9 cellular contexts compared by ENCODE assay signal in the genomic region with DNA sequence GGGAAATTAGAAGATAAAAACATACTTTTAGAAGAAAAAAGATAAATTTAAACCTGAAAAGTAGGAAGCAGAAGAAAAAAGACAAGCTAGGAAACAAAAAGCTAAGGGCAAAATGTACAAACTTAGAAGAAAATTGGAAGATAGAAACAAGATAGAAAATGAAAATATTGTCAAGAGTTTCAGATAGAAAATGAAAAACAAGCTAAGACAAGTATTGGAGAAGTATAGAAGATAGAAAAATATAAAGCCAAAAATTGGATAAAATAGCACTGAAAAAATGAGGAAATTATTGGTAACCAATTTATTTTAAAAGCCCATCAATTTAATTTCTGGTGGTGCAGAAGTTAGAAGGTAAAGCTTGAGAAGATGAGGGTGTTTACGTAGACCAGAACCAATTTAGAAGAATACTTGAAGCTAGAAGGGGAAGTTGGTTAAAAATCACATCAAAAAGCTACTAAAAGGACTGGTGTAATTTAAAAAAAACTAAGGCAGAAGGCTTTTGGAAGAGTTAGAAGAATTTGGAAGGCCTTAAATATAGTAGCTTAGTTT. TPM values are rescaled to one million over a fixed set of nuclear protein-coding genes. Genes with fewer than 3 reads are reported as not detected.
DNase-seq lines count a peak whose midpoint lies in the region; ATAC-seq, FAIRE-seq and TF ChIP-seq lines count a peak whose summit lies in the region.
"Had no signal": no experiment of that assay in that cellular context is flagged by ENCODE, and none has a peak within 500 bp of the region (broad histone marks: within the 10 kb centered on the region; RNA-seq: fewer than 3 reads in every experiment).

No MANE protein-coding gene starts in this region.

- TF ChIP-seq CTCF in adrenal gland (IDR thresholded peaks at IDR 0.05) = peak in 1 of 6 experiments; percentile 6
- no peak for TF ChIP-seq CTCF in HepG2 (CRISPR knock-in tag; IDR thresholded peaks at IDR 0.05)
- TF ChIP-seq CTCF in tibial artery (IDR thresholded peaks at IDR 0.05) = no peak

- TF ChIP-seq RAD21 in HepG2 (CRISPR knock-in tag; IDR thresholded peaks at IDR 0.05) = no peak

- in situ Hi-C loops in HepG2 (cut with HindIII; ENCODE audit: extremely low pct_ligation_motif_present, low pct_unique_long_range_greater_than_20kb) = loop anchor here (5.0 to 10.0 kb wide), 2 partner anchors 45 to 77 kb away; partner anchors contain the start of gene NEAT1

- TF ChIP-seq POLR2A in adrenal gland (IDR thresholded peaks at IDR 0.05) = no peak
- TF ChIP-seq POLR2A in HepG2 (IDR thresholded peaks at IDR 0.05; ENCODE audit: insufficient read depth in 1 of 2, low read depth in 2 of 2, low read length in 2 of 2) = no peak

- H3K9ac ChIP-seq in HepG2 (ENCODE audit: insufficient read depth, low read depth, low read length) = peak overlapping the region; percentile 99

- DNase-seq in NCI-H2171 treated with DMSO at 0.1 percent for 48 hours (lab: John Stamatoyannopoulos, UW) (peak; percentile 66), NCI-H2171 (lab: John Stamatoyannopoulos, UW) (no peak), adrenal gland (no peak), HepG2 (ENCODE audit: low spot score) (no peak), tibial artery (no peak), DMS 273 (lab: John Stamatoyannopoulos, UW; ENCODE audit: unreplicated experiment) (no peak)
- no peak for DNase-seq in stimulated activated naive CD8-positive, alpha-beta T cell treated with anti-CD3 and anti-CD28 coated beads, Interleukin-15, Interleukin-2, amounts not matched to agents 100 U/mL and 50 U/mL, for 24 hours
- DNase-seq: Calu3 had no signal

- no peak for ATAC-seq in HepG2
- ATAC-seq in GM21529 (IDR thresholded peaks at IDR 0.05; ENCODE audit: unreplicated experiment) = no peak
- ATAC-seq in stimulated activated naive CD8-positive, alpha-beta T cell treated with anti-CD3 and anti-CD28 coated beads, Interleukin-15, Interleukin-2, amounts not matched to agents 100 U/mL and 50 U/mL, for 24 hours = no peak

- POLR2A ChIA-PET in HepG2 (lab: Yijun Ruan, JAX) = interaction anchor here (0.7 to 27.3 kb wide), 26 partner anchors 8 to 225 kb away, joined by 3 to 1590 read pairs (median 6); partner anchors contain the start of genes CDC42EP2, FRMD8, NEAT1 and SCYL1

- peaks cover 24 to 27% of the 10 kb centered on the region in 2 donors for H3K4me1 ChIP-seq in adrenal gland (replicated peaks in 1 of 2)
- H3K4me1 ChIP-seq in HepG2 (ENCODE audit: insufficient read depth, low read length) = peaks cover 27% of the 10 kb centered on the region
- H3K4me1 ChIP-seq in tibial artery = peaks cover 8 to 33% (median 20%) of the 10 kb centered on the region in 4 donors

- H3K79me2 ChIP-seq in HepG2 (ENCODE audit: insufficient read depth, low read length) = peaks cover 72% of the 10 kb centered on the region

- no peak for TF ChIP-seq EP300 in HepG2 (IDR thresholded peaks at IDR 0.05; ENCODE audit: low read depth in 2 of 2, low read length in 2 of 2)
- TF ChIP-seq EP300 in HepG2 (CRISPR knock-in tag; IDR thresholded peaks at IDR 0.05; ENCODE audit: borderline replicate concordance) = no peak

- no peaks in the 10 kb centered on the region for H3K27me3 ChIP-seq in adrenal gland
- H3K27me3 ChIP-seq in HepG2 (ENCODE audit: control insufficient read depth in 1 of 2, insufficient read depth in 2 of 2, low read length in 2 of 2) = no peaks in the 10 kb centered on the region; a peak in 2 of 5 replicates
- no peaks in the 10 kb centered on the region for H3K27me3 ChIP-seq in tibial artery

- 0% methylated on average over 1 of the region's 1 CpG for WGBS in adrenal gland, 4 donors
- WGBS in HepG2 (ENCODE audit: low lambda C conversion rate) = 0% methylated on average over 1 of the region's 1 CpG

- intact Hi-C loops in adrenal gland (cut with DNase I) = loop anchor here in 1 of 2 donors (5.0 kb wide), 1 partner anchor 77 kb away; the partner anchor contains the start of gene NEAT1
- intact Hi-C loops in HepG2 (cut with micrococcal nuclease; ENCODE audit: unreplicated experiment) = no loop called here
- intact Hi-C loops in tibial artery (cut with DNase I; ENCODE audit: low total_unique reads) = no loop called here

- no peak overlapping the region for H2AFZ ChIP-seq in HepG2 (ENCODE audit: low read length)

- no TSS peak for BruUV-seq in HepG2 (replicated peaks; lab: Mats Ljungman, UMichigan)

- peak overlapping the region; percentile 78 for H3K4me2 ChIP-seq in HepG2 (ENCODE audit: low read depth, low read length)

- no peak for FAIRE-seq in HepG2 (lab: Jason Lieb, UNC)

- H3K27ac ChIP-seq in adrenal gland (peak overlapping the region; percentile 97 to 99 (median 97)), HepG2 (ENCODE audit: extremely low read length, insufficient read depth, low read length) (peak overlapping the region; percentile 100), tibial artery (peak overlapping the region; percentile 99)

- CTCF ChIA-PET in HepG2 (lab: Yijun Ruan, JAX; ENCODE audit: low intra/inter-chr PET ratio, low total read pairs) = no interaction called here

- H3K36me3 ChIP-seq in adrenal gland (replicated peaks in 1 of 2) (peaks cover 0 to 47% of the 10 kb centered on the region in 2 donors), HepG2 (replicated peaks in 1 of 2; ENCODE audit: control insufficient read depth in 1 of 2, insufficient read depth in 2 of 2, low read length in 2 of 2) (peaks cover 4 to 26% of the 10 kb centered on the region in 2 experiments), tibial artery (peaks cover 41 to 46% (median 46%) of the 10 kb centered on the region in 3 donors)

- peaks cover 51% of the 10 kb centered on the region for H4K20me1 ChIP-seq in HepG2 (ENCODE audit: insufficient read depth, low read length)

- no peaks in the 10 kb centered on the region for H3K9me3 ChIP-seq in adrenal gland (replicated peaks in 1 of 3)
- no peaks in the 10 kb centered on the region for H3K9me3 ChIP-seq in HepG2 (ENCODE audit: low read length)
- H3K9me3 ChIP-seq in tibial artery = no peaks in the 10 kb centered on the region

- peak overlapping the region; percentile 78 to 96 (median 90) for H3K4me3 ChIP-seq in adrenal gland
- peak overlapping the region; percentile 85 to 93 (median 89) for H3K4me3 ChIP-seq in HepG2 (replicated peaks in 1 of 3; ENCODE audit: insufficient read depth in 1 of 3, low read depth in 2 of 3, low read length in 3 of 3)
- peak overlapping the region; percentile 74 to 86 for H3K4me3 ChIP-seq in tibial artery

RNA-seq across cellular contexts. Expression of gene MALAT1, which starts 0.9 kb away (rescaled TPM):
- over 10,000 TPM in 5 of 8 donors, 1,000 to 10,000 TPM in 3; 5,921 to 17,143 (median 10,900) TPM for total RNA-seq in adrenal gland
- 1,000 to 10,000 TPM in 1 of 3 donors, 100 to 1,000 TPM in 2; 237 to 9,519 (median 973) TPM for polyA plus RNA-seq in adrenal gland
- 302 and 1,237 TPM in 2 replicates for total RNA-seq in HepG2 (2016; rRNA removed; fragmentation: Illumina TruSeq; extraction: Trizol)
- total RNA-seq in HepG2 (2016; cell fraction: cytosol; rRNA removed; fragmentation: Illumina TruSeq; extraction: Trizol; ENCODE audit: low read depth) = 281 and 317 TPM in 2 replicates
- total RNA-seq in HepG2 (2016; cell fraction: insoluble cytoplasmic fraction; rRNA removed; fragmentation: Illumina TruSeq; extraction: Trizol) = 283 and 1,071 TPM in 2 replicates
- total RNA-seq in HepG2 (2016; cell fraction: membrane; rRNA removed; fragmentation: Illumina TruSeq; extraction: Trizol) = 241 and 289 TPM in 2 replicates
- 8,751 and 9,202 TPM in 2 replicates for total RNA-seq in HepG2 (2016; cell fraction: nucleus; rRNA removed; fragmentation: Illumina TruSeq; extraction: Trizol)
- polyA plus RNA-seq in HepG2 (2011; rRNA removed) = 143 and 217 TPM in 2 replicates
- polyA plus RNA-seq in HepG2 (2011; cell fraction: cytosol; rRNA removed) = 13.0 and 14.3 TPM in 2 replicates
- 1,021 and 1,816 TPM in 2 replicates for polyA plus RNA-seq in HepG2 (2011; cell fraction: nucleus; rRNA removed)
- 177 and 330 TPM in 2 replicates for polyA plus RNA-seq in HepG2 (2012)
- 1.1 and 1.4 TPM in 2 replicates for polyA plus RNA-seq in HepG2 (2016; cell fraction: cytosol; fragmentation: Illumina TruSeq; extraction: Trizol; ENCODE audit: low read depth)
- polyA plus RNA-seq in HepG2 (2016; cell fraction: insoluble cytoplasmic fraction; fragmentation: Illumina TruSeq; extraction: Trizol; ENCODE audit: low read depth) = 3.9 and 6.5 TPM in 2 replicates
- polyA plus RNA-seq in HepG2 (2016; cell fraction: membrane; fragmentation: Illumina TruSeq; extraction: Trizol; ENCODE audit: low read depth) = 1.8 and 10.3 TPM in 2 replicates
- 153 and 182 TPM in 2 replicates for polyA plus RNA-seq in HepG2 (2016; cell fraction: nucleus; fragmentation: Illumina TruSeq; extraction: Trizol; ENCODE audit: insufficient read depth, low read depth)
- 900 and 8,115 TPM in 2 replicates for polyA minus RNA-seq in HepG2 (2011; rRNA and poly(A)+ RNA removed; ENCODE audit: low replicate concordance)
- polyA minus RNA-seq in HepG2 (2011; cell fraction: cytosol; rRNA and poly(A)+ RNA removed) = 295 and 335 TPM in 2 replicates
- polyA minus RNA-seq in HepG2 (2011; cell fraction: nucleus; rRNA and poly(A)+ RNA removed) = 13,373 and 18,071 TPM in 2 replicates

RNA-seq across cellular contexts. Expression of gene SCYL1, which starts 25.1 kb away (rescaled TPM):
- total RNA-seq in adrenal gland = 100 to 1,000 TPM; 105 to 240 (median 145) TPM
- 100 to 1,000 TPM in 2 of 3 donors, 10 to 100 TPM in 1; 52.3 to 395 (median 329) TPM for polyA plus RNA-seq in adrenal gland
- 61.7 and 65.9 TPM in 2 replicates for total RNA-seq in HepG2 (2016; rRNA removed; fragmentation: Illumina TruSeq; extraction: Trizol)
- total RNA-seq in HepG2 (2016; cell fraction: cytosol; rRNA removed; fragmentation: Illumina TruSeq; extraction: Trizol; ENCODE audit: low read depth) = 25.8 and 30.8 TPM in 2 replicates
- total RNA-seq in HepG2 (2016; cell fraction: insoluble cytoplasmic fraction; rRNA removed; fragmentation: Illumina TruSeq; extraction: Trizol) = 61.5 and 71.8 TPM in 2 replicates
- total RNA-seq in HepG2 (2016; cell fraction: membrane; rRNA removed; fragmentation: Illumina TruSeq; extraction: Trizol) = 42.4 and 48.2 TPM in 2 replicates
- total RNA-seq in HepG2 (2016; cell fraction: nucleus; rRNA removed; fragmentation: Illumina TruSeq; extraction: Trizol) = 43.2 and 44.5 TPM in 2 replicates
- 103 and 122 TPM in 2 replicates for polyA plus RNA-seq in HepG2 (2011; rRNA removed)
- polyA plus RNA-seq in HepG2 (2011; cell fraction: cytosol; rRNA removed) = 86.0 and 134 TPM in 2 replicates
- polyA plus RNA-seq in HepG2 (2011; cell fraction: nucleus; rRNA removed) = 217 and 274 TPM in 2 replicates
- polyA plus RNA-seq in HepG2 (2012) = 38.8 and 49.2 TPM in 2 replicates
- polyA plus RNA-seq in HepG2 (2016; cell fraction: cytosol; fragmentation: Illumina TruSeq; extraction: Trizol; ENCODE audit: low read depth) = 18.7 and 21.2 TPM in 2 replicates
- 66.5 and 66.9 TPM in 2 replicates for polyA plus RNA-seq in HepG2 (2016; cell fraction: insoluble cytoplasmic fraction; fragmentation: Illumina TruSeq; extraction: Trizol; ENCODE audit: low read depth)
- 31.2 and 33.8 TPM in 2 replicates for polyA plus RNA-seq in HepG2 (2016; cell fraction: membrane; fragmentation: Illumina TruSeq; extraction: Trizol; ENCODE audit: low read depth)
- polyA plus RNA-seq in HepG2 (2016; cell fraction: nucleus; fragmentation: Illumina TruSeq; extraction: Trizol; ENCODE audit: insufficient read depth, low read depth) = 90.8 and 91.5 TPM in 2 replicates
- polyA minus RNA-seq in HepG2 (2011; rRNA and poly(A)+ RNA removed; ENCODE audit: low replicate concordance) = 110 and 139 TPM in 2 replicates
- 43.9 and 59.3 TPM in 2 replicates for polyA minus RNA-seq in HepG2 (2011; cell fraction: cytosol; rRNA and poly(A)+ RNA removed)
- 34.2 and 36.4 TPM in 2 replicates for polyA minus RNA-seq in HepG2 (2011; cell fraction: nucleus; rRNA and poly(A)+ RNA removed)

RNA-seq across cellular contexts. Expression of gene LTBP3, which starts 58.4 kb away (rescaled TPM):
- 100 to 1,000 TPM in 7 of 8 donors, 10 to 100 TPM in 1; 70.9 to 362 (median 221) TPM for total RNA-seq in adrenal gland
- 100 to 1,000 TPM in 2 of 3 donors, 10 to 100 TPM in 1; 40.2 to 323 (median 265) TPM for polyA plus RNA-seq in adrenal gland
- 4.2 and 12.2 TPM in 2 replicates for total RNA-seq in HepG2 (2016; rRNA removed; fragmentation: Illumina TruSeq; extraction: Trizol)
- 3.8 and 4.6 TPM in 2 replicates for total RNA-seq in HepG2 (2016; cell fraction: cytosol; rRNA removed; fragmentation: Illumina TruSeq; extraction: Trizol; ENCODE audit: low read depth)
- total RNA-seq in HepG2 (2016; cell fraction: insoluble cytoplasmic fraction; rRNA removed; fragmentation: Illumina TruSeq; extraction: Trizol) = 3.1 and 14.2 TPM in 2 replicates
- 6.5 and 7.6 TPM in 2 replicates for total RNA-seq in HepG2 (2016; cell fraction: membrane; rRNA removed; fragmentation: Illumina TruSeq; extraction: Trizol)
- total RNA-seq in HepG2 (2016; cell fraction: nucleus; rRNA removed; fragmentation: Illumina TruSeq; extraction: Trizol) = 18.0 and 20.1 TPM in 2 replicates
- polyA plus RNA-seq in HepG2 (2011; rRNA removed) = 60.3 and 68.1 TPM in 2 replicates
- polyA plus RNA-seq in HepG2 (2011; cell fraction: cytosol; rRNA removed) = 16.4 and 24.6 TPM in 2 replicates
- polyA plus RNA-seq in HepG2 (2011; cell fraction: nucleus; rRNA removed) = 549 and 694 TPM in 2 replicates
- 41.0 and 45.6 TPM in 2 replicates for polyA plus RNA-seq in HepG2 (2012)
- 2.1 and 2.8 TPM in 2 replicates for polyA plus RNA-seq in HepG2 (2016; cell fraction: cytosol; fragmentation: Illumina TruSeq; extraction: Trizol; ENCODE audit: low read depth)
- polyA plus RNA-seq in HepG2 (2016; cell fraction: insoluble cytoplasmic fraction; fragmentation: Illumina TruSeq; extraction: Trizol; ENCODE audit: low read depth) = 7.3 and 9.4 TPM in 2 replicates
- polyA plus RNA-seq in HepG2 (2016; cell fraction: membrane; fragmentation: Illumina TruSeq; extraction: Trizol; ENCODE audit: low read depth) = 6.0 and 7.1 TPM in 2 replicates
- 129 and 139 TPM in 2 replicates for polyA plus RNA-seq in HepG2 (2016; cell fraction: nucleus; fragmentation: Illumina TruSeq; extraction: Trizol; ENCODE audit: insufficient read depth, low read depth)
- 12.7 and 25.1 TPM in 2 replicates for polyA minus RNA-seq in HepG2 (2011; rRNA and poly(A)+ RNA removed; ENCODE audit: low replicate concordance)
- polyA minus RNA-seq in HepG2 (2011; cell fraction: cytosol; rRNA and poly(A)+ RNA removed) = 13.7 and 23.3 TPM in 2 replicates
- polyA minus RNA-seq in HepG2 (2011; cell fraction: nucleus; rRNA and poly(A)+ RNA removed) = 36.4 and 39.8 TPM in 2 replicates
